1 cellular context compared by ENCODE assay signal in genomic region chr11:6612008-6612815, GRCh38.
A peak's percentile ranks its signal among the peaks of the same experiment; 100 is the strongest.
TF ChIP-seq lines count a peak whose summit lies in the region.

TSS of gene TAF10 (minus strand) at chr11:6612216. CDS start at chr11:6612189, 27 bp downstream.

TF ChIP-seq in HepG2, 621 proteins besides CTCF, POLR2A, EP300 and RAD21 (continued from another document and continues in another):
- TF ChIP-seq TFE3 (CRISPR knock-in tag; IDR thresholded peaks at IDR 0.05) (peak; percentile 30; the same call in 1 of the 2 replicates), GATAD1 (CRISPR knock-in tag; IDR thresholded peaks at IDR 0.05) (peak; percentile 81), TOE1 (CRISPR knock-in tag; IDR thresholded peaks at IDR 0.05) (no peak), ZNF510 (CRISPR knock-in tag; IDR thresholded peaks at IDR 0.05; ENCODE audit: low read depth) (no peak), KLF16 (CRISPR knock-in tag; IDR thresholded peaks at IDR 0.05) (peak; percentile 43 to 65; a peak in 2 of 4 replicates), ZNF550 (CRISPR knock-in tag; IDR thresholded peaks at IDR 0.05; ENCODE audit: borderline replicate concordance) (no peak), ZIK1 (CRISPR knock-in tag; IDR thresholded peaks at IDR 0.05; ENCODE audit: borderline replicate concordance, low read depth) (peak; percentile 62; the same call in 1 of the 2 replicates), SP5 (CRISPR knock-in tag; IDR thresholded peaks at IDR 0.05; ENCODE audit: borderline replicate concordance, low read depth) (peak; percentile 48; the same call in 1 of the 2 replicates), NCOA5 (CRISPR knock-in tag; IDR thresholded peaks at IDR 0.05) (no peak), NFE2L1 (CRISPR knock-in tag; IDR thresholded peaks at IDR 0.05; ENCODE audit: borderline replicate concordance) (no peak), THAP7 (CRISPR knock-in tag; IDR thresholded peaks at IDR 0.05) (no peak), ZNF281 (CRISPR knock-in tag; IDR thresholded peaks at IDR 0.05; ENCODE audit: borderline replicate concordance) (no peak), NFKB2 (CRISPR knock-in tag; IDR thresholded peaks at IDR 0.05; ENCODE audit: borderline replicate concordance) (peak; percentile 50; the same call in 1 of the 2 replicates), ATAD3A (CRISPR knock-in tag; IDR thresholded peaks at IDR 0.05) (no peak), IRF2 (CRISPR knock-in tag; IDR thresholded peaks at IDR 0.05) (peak; percentile 56; the same call in 1 of the 2 replicates), FOSL2 (CRISPR knock-in tag; IDR thresholded peaks at IDR 0.05) (peak; percentile 47; the same call in 1 of the 2 replicates), KLF12 (CRISPR knock-in tag; IDR thresholded peaks at IDR 0.05; ENCODE audit: borderline replicate concordance) (no peak), HNRNPLL (IDR thresholded peaks at IDR 0.05; ENCODE audit: low read depth, low read length, poor library complexity, severe bottlenecking) (peak; percentile 99), TRIM24 (CRISPR knock-in tag; IDR thresholded peaks at IDR 0.05) (no peak), PBX3 (CRISPR knock-in tag; IDR thresholded peaks at IDR 0.05; ENCODE audit: borderline replicate concordance) (no peak), TRIM22 (IDR thresholded peaks at IDR 0.05) (no peak), AHR (CRISPR knock-in tag; IDR thresholded peaks at IDR 0.05) (0 out of 2 replicates have a peak, but pooled peaks have one; percentile 29), ZNF546 (CRISPR knock-in tag; conservative IDR thresholded peaks at IDR 0.05) (0 out of 2 replicates have a peak, but pooled peaks have one; percentile 25), FLYWCH1 (CRISPR knock-in tag; IDR thresholded peaks at IDR 0.05) (no peak), RAD51 (IDR thresholded peaks at IDR 0.05; ENCODE audit: borderline replicate concordance) (no peak), NFAT5 (CRISPR knock-in tag; IDR thresholded peaks at IDR 0.05) (no peak), KDM3A (CRISPR knock-in tag; IDR thresholded peaks at IDR 0.05; ENCODE audit: low read depth) (no peak), DZIP1 (CRISPR knock-in tag; IDR thresholded peaks at IDR 0.05) (no peak), ZMAT5 (CRISPR knock-in tag; IDR thresholded peaks at IDR 0.05; ENCODE audit: borderline replicate concordance, low read depth) (no peak), DNMT3B (CRISPR knock-in tag; conservative IDR thresholded peaks at IDR 0.05) (no peak; the same call in 1 of the 2 replicates), ZNF17 (CRISPR knock-in tag; IDR thresholded peaks at IDR 0.05) (no peak), ZHX1 (CRISPR knock-in tag; IDR thresholded peaks at IDR 0.05; ENCODE audit: low read depth) (peak; percentile 45; the same call in 1 of the 2 replicates), ZSCAN5A (CRISPR knock-in tag; IDR thresholded peaks at IDR 0.05; ENCODE audit: borderline replicate concordance) (0 out of 2 replicates have a peak, but pooled peaks have one; percentile 61), ZNF484 (CRISPR knock-in tag; IDR thresholded peaks at IDR 0.05; ENCODE audit: borderline replicate concordance, low read depth) (no peak), IKZF5 (CRISPR knock-in tag; IDR thresholded peaks at IDR 0.05) (no peak; the same call in 1 of the 2 replicates)
